In the genomic region with DNA sequence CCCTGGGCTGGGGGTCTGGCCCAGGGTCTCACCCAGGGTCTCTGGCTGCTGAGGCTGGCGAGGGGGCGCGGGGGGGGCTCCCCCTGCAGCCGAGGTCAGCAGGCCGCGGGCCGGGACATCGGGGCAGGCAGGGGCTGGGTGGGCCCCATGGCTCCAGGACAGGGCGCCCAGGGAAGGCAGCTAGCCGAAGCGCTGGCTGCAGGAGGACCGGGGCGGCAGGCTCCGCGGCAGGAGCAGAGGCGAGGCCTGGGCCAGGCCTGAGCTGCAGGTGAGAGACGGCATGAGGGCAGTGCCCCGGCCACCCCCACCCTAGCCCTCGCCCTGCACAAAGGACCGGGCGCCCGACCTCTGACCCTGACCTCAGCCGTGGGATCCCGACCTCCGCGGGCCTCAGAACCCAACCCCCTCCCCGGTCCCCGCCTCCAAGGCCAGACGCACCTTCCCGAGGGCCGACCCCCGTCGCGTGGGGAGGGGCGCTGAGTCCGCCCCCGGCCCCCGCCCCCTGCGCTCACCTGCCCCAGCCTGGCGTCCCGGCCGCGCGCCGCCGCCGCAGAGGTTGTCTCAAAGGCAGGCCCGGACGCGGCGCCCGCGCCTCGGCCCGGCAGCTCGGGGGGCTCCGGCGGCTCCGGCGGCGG, we compare ENCODE assay signal across 9 cellular contexts. TPM values are rescaled to one million over a fixed set of nuclear protein-coding genes. Genes with fewer than 3 reads are reported as not detected.
DNase-seq lines count a peak whose midpoint lies in the region; ATAC-seq and TF ChIP-seq lines count a peak whose summit lies in the region.
"Had no signal": no experiment of that assay in that cellular context is flagged by ENCODE, and none has a peak within 500 bp of the region (broad histone marks: within the 10 kb centered on the region; RNA-seq: fewer than 3 reads in every experiment).

No MANE protein-coding gene starts in this region.

- H3K9me3 Mint-ChIP-seq in HFFc6 = no peaks in the 10 kb centered on the region
- H3K9me3 Mint-ChIP-seq: neural crest cell had no signal

- DNase-seq in HFFc6 (no peak), colonic mucosa (peak; percentile 56), NCI-H524 (lab: John Stamatoyannopoulos, UW) (no peak), DMS 273 (lab: John Stamatoyannopoulos, UW; ENCODE audit: unreplicated experiment) (no peak)

- H3K9me3 ChIP-seq in BLaER1 (no peaks in the 10 kb centered on the region), colonic mucosa (no peaks in the 10 kb centered on the region), neural cell (ENCODE audit: low read length) (no peaks in the 10 kb centered on the region)

- H3F3A ChIP-seq in neural cell (ENCODE audit: insufficient read depth, low read length, poor library complexity, severe bottlenecking) = no peaks in the 10 kb centered on the region

- H3K27ac Mint-ChIP-seq in HFFc6 = no peak overlapping the region

- H4K20me1 ChIP-seq in BLaER1 (peaks cover 8% of the 10 kb centered on the region; the same call in 1 of the 2 replicates), neural cell (ENCODE audit: insufficient read depth) (no peaks in the 10 kb centered on the region)

- intact Hi-C loops in colonic mucosa (cut with DNase I) = no loop called here

- H3K36me3 Mint-ChIP-seq in HFFc6 (ENCODE audit: low read depth) = no peaks in the 10 kb centered on the region

- no peak overlapping the region for H3K4me3 Mint-ChIP-seq in HFFc6

- no peak for TF ChIP-seq RAD21 in neural cell (conservative IDR thresholded peaks at IDR 0.05)

- peak overlapping the region; percentile 100 for H3K4me2 ChIP-seq in BLaER1
- H3K4me2 ChIP-seq in neural cell (ENCODE audit: low read length) = no peak overlapping the region

- ATAC-seq in HG02642 (IDR thresholded peaks at IDR 0.05; ENCODE audit: poor library complexity, unreplicated experiment) (no peak), HG03354 (IDR thresholded peaks at IDR 0.05; ENCODE audit: poor library complexity, severe bottlenecking, unreplicated experiment) (no peak)

- peaks cover 30% of the 10 kb centered on the region for H3K36me3 ChIP-seq in BLaER1
- no peaks in the 10 kb centered on the region for H3K36me3 ChIP-seq in colonic mucosa
- no peaks in the 10 kb centered on the region for H3K36me3 ChIP-seq in neural cell (ENCODE audit: insufficient read depth, low read length)

- H3K9ac ChIP-seq in BLaER1 (peak overlapping the region; percentile 83), colonic mucosa (ENCODE audit: low read depth in 2 of 2, low read length in 2 of 2) (peak overlapping the region; percentile 5 to 54), neural cell (ENCODE audit: low read length) (peak overlapping the region; percentile 72)

- H3K27me3 ChIP-seq in BLaER1 (no peaks in the 10 kb centered on the region), colonic mucosa (no peaks in the 10 kb centered on the region), neural cell (ENCODE audit: insufficient read depth, low read depth, low read length) (no peaks in the 10 kb centered on the region)

- TF ChIP-seq CTCF in HFFc6 (IDR thresholded peaks at IDR 0.05) = peak; percentile 8; the same call in 1 of the 2 replicates
- TF ChIP-seq CTCF in colonic mucosa (IDR thresholded peaks at IDR 0.05) = no peak
- no peak for TF ChIP-seq CTCF in neural cell (IDR thresholded peaks at IDR 0.05; ENCODE audit: poor library complexity, severe bottlenecking)

- peak overlapping the region; percentile 85 for H3K27ac ChIP-seq in BLaER1
- no peak overlapping the region for H3K27ac ChIP-seq in colonic mucosa
- H3K27ac ChIP-seq in neural cell (ENCODE audit: low read length) = no peak overlapping the region

- H3K27me3 Mint-ChIP-seq in HFFc6 (ENCODE audit: insufficient read depth) = no peaks in the 10 kb centered on the region; the same call in 1 of the 2 replicates

- H3K4me1 Mint-ChIP-seq in HFFc6 (ENCODE audit: low read depth) = peaks cover 5% of the 10 kb centered on the region; the same call in 1 of the 2 replicates
- H3K4me1 Mint-ChIP-seq: neural crest cell had no signal

- H3K79me2 ChIP-seq in neural cell (replicated peaks; ENCODE audit: insufficient read depth, low read length) = no peaks in the 10 kb centered on the region

- no peak for TF ChIP-seq EP300 in neural cell (conservative IDR thresholded peaks at IDR 0.05; ENCODE audit: poor library complexity, severe bottlenecking)

- H3K4me1 ChIP-seq in BLaER1 (peaks cover 51% of the 10 kb centered on the region), colonic mucosa (peaks cover 14% of the 10 kb centered on the region)

- no peak overlapping the region for H2AFZ ChIP-seq in neural cell (ENCODE audit: low read depth, low read length)

- peak overlapping the region; percentile 84 for H3K4me3 ChIP-seq in BLaER1
- peak overlapping the region; percentile 28 for H3K4me3 ChIP-seq in colonic mucosa
- H3K4me3 ChIP-seq in neural cell (ENCODE audit: low read length) = peak overlapping the region; percentile 77

- H3K9me2 ChIP-seq in neural cell (ENCODE audit: insufficient read depth, low read length) = no peaks in the 10 kb centered on the region

TF ChIP-seq in neural cell, 6 proteins besides CTCF, POLR2A, EP300 and RAD21:
- no peak for TF ChIP-seq MXI1 (conservative IDR thresholded peaks at IDR 0.05; ENCODE audit: poor library complexity, severe bottlenecking)
- TF ChIP-seq TAF1 (IDR thresholded peaks at IDR 0.05; ENCODE audit: low read depth) = no peak
- no peak for TF ChIP-seq POLR2AphosphoS5 (IDR thresholded peaks at IDR 0.05)
- no peak for TF ChIP-seq SMC3 (conservative IDR thresholded peaks at IDR 0.05; ENCODE audit: poor library complexity)
- TF ChIP-seq, protein P1, sequence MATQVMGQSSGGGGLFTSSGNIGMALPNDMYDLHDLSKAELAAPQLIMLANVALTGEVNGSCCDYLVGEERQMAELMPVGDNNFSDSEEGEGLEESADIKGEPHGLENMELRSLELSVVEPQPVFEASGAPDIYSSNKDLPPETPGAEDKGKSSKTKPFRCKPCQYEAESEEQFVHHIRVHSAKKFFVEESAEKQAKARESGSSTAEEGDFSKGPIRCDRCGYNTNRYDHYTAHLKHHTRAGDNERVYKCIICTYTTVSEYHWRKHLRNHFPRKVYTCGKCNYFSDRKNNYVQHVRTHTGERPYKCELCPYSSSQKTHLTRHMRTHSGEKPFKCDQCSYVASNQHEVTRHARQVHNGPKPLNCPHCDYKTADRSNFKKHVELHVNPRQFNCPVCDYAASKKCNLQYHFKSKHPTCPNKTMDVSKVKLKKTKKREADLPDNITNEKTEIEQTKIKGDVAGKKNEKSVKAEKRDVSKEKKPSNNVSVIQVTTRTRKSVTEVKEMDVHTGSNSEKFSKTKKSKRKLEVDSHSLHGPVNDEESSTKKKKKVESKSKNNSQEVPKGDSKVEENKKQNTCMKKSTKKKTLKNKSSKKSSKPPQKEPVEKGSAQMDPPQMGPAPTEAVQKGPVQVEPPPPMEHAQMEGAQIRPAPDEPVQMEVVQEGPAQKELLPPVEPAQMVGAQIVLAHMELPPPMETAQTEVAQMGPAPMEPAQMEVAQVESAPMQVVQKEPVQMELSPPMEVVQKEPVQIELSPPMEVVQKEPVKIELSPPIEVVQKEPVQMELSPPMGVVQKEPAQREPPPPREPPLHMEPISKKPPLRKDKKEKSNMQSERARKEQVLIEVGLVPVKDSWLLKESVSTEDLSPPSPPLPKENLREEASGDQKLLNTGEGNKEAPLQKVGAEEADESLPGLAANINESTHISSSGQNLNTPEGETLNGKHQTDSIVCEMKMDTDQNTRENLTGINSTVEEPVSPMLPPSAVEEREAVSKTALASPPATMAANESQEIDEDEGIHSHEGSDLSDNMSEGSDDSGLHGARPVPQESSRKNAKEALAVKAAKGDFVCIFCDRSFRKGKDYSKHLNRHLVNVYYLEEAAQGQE (IDR thresholded peaks at IDR 0.05; ENCODE audit: borderline replicate concordance) = no peak
- TF ChIP-seq EZH2 (IDR thresholded peaks at IDR 0.05; ENCODE audit: borderline replicate concordance, insufficient read depth, low read length, poor library complexity, severe bottlenecking) = no peak

RNA-seq across cellular contexts. Expression of a gene that starts 0.4 kb away (rescaled TPM):
- 1 to 10 TPM; 2.5 to 3.8 (median 3.4) TPM for total RNA-seq in HFFc6 (2021; fragmentation: NEBNext Ultra II Directional; extraction: Animal tissue kit (Norgen Biotek cat#: 25700))
- total RNA-seq in colonic mucosa = 1 to 10 TPM; 6.5 to 9.3 TPM
- polyA plus RNA-seq in neural cell = 1.2 and 1.5 TPM in 2 replicates
- 0.97 and 1.9 TPM in 2 replicates for polyA minus RNA-seq in neural cell

RNA-seq across cellular contexts. Expression of a gene that starts 3.4 kb away (rescaled TPM):
- total RNA-seq in HFFc6 (2021; fragmentation: NEBNext Ultra II Directional; extraction: Animal tissue kit (Norgen Biotek cat#: 25700)) = under 1 TPM; 0.41 to 0.97 (median 0.68) TPM
- total RNA-seq in colonic mucosa = under 1 TPM in 1 of 2 donors, not detected in 1; 0.64 TPM
- polyA plus RNA-seq in neural cell = 1.3 and 3.3 TPM in 2 replicates
- 1.6 and 2.9 TPM in 2 replicates for polyA minus RNA-seq in neural cell

RNA-seq across cellular contexts. Expression of a gene that starts 5.7 kb away (rescaled TPM):
- total RNA-seq in HFFc6 (2021; fragmentation: NEBNext Ultra II Directional; extraction: Animal tissue kit (Norgen Biotek cat#: 25700)) = not detected
- not detected for total RNA-seq in colonic mucosa
- polyA plus RNA-seq in neural cell = 0.26 TPM in 1 of 2 replicates, not detected in the other
- 0.46 TPM in 1 of 2 replicates, not detected in the other for polyA minus RNA-seq in neural cell
- total RNA-seq: neural crest cell had no signal

RNA-seq across cellular contexts. Expression of a gene that starts 9.1 kb away (rescaled TPM):
- total RNA-seq in HFFc6 (2021; fragmentation: NEBNext Ultra II Directional; extraction: Animal tissue kit (Norgen Biotek cat#: 25700)) = not detected
- not detected for total RNA-seq in colonic mucosa
- polyA plus RNA-seq in neural cell = 0.12 and 0.27 TPM in 2 replicates
- not detected in 2 replicates for polyA minus RNA-seq in neural cell
- total RNA-seq: neural crest cell had no signal

RNA-seq across cellular contexts. Expression of a gene that starts 16.1 kb away (rescaled TPM):
- total RNA-seq in HFFc6 (2021; fragmentation: NEBNext Ultra II Directional; extraction: Animal tissue kit (Norgen Biotek cat#: 25700)) = 10 to 100 TPM; 13.1 to 17.3 (median 16.6) TPM
- 10 to 100 TPM; 11.7 to 36.9 TPM for total RNA-seq in colonic mucosa
- polyA plus RNA-seq in neural cell = 8.8 and 18.2 TPM in 2 replicates
- 8.0 and 8.8 TPM in 2 replicates for polyA minus RNA-seq in neural cell

Comparison
In these comparisons a context has a peak if more than half of its experiments do, and no peak if none do; other contexts are left out.
1. H3K4me3 ChIP-seq: peak in every context shown above with its lines; median percentile 84 in BLaER1; 77 in neural cell; 28 in colonic mucosa.
2. H3K9ac ChIP-seq: peak in every context shown above with its lines; median percentile 83 in BLaER1; 72 in neural cell; 30 in colonic mucosa.